Comparison of ENCODE assay signal across 22 cellular contexts in genomic region chr3:13266651-13267347, GRCh38.
"Had no signal": no experiment of that assay in that cellular context is flagged by ENCODE, and none has a peak within 500 bp of the region (broad histone marks: within the 10 kb centered on the region; RNA-seq: fewer than 3 reads in every experiment).

No MANE protein-coding gene starts in this region.

- H2AFZ ChIP-seq: neural progenitor cell, parathyroid adenoma had no signal

- H3K9me3 ChIP-seq: prostate gland, suprapubic skin, thyroid gland had no signal

- H3K4me1 ChIP-seq: parathyroid adenoma, prostate gland, right atrium auricular region, sigmoid colon, suprapubic skin, thyroid gland had no signal

- DNase-seq: effector CD4-positive, alpha-beta T cell; mammary epithelial cell; mesendoderm; midbrain; naive thymus-derived CD4-positive, alpha-beta T cell; sigmoid colon; stimulated activated CD4-positive, alpha-beta T cell treated with anti-CD3 and anti-CD28 coated beads, Interleukin-2, amount 100 ng/mL, for 48 hours; stimulated activated naive CD4-positive, alpha-beta T cell; stimulated activated naive CD8-positive, alpha-beta T cell treated with anti-CD3 and anti-CD28 coated beads, Interleukin-15, amount 100 ng/mL, for 72 hours; thyroid gland; trophoblast cell had no signal

- H3K4me2 ChIP-seq: neural progenitor cell had no signal

- H3K27ac ChIP-seq: neural progenitor cell, parathyroid adenoma, prostate gland, right atrium auricular region, sigmoid colon, suprapubic skin, thyroid gland had no signal

- H3K36me3 Mint-ChIP-seq: neural progenitor cell had no signal

- H3K4me3 Mint-ChIP-seq: central memory CD8-positive, alpha-beta T cell; naive thymus-derived CD4-positive, alpha-beta T cell; nephron; stimulated activated naive CD8-positive, alpha-beta T cell treated with anti-CD3 and anti-CD28 coated beads, Interleukin-15, amount 100 ng/mL, for 72 hours had no signal

- H3K27ac Mint-ChIP-seq: naive thymus-derived CD4-positive, alpha-beta T cell; nephron; stimulated activated naive CD8-positive, alpha-beta T cell treated with anti-CD3 and anti-CD28 coated beads, Interleukin-15, amount 100 ng/mL, for 72 hours had no signal

- H3K9me3 Mint-ChIP-seq: central memory CD8-positive, alpha-beta T cell had no signal

- H3K4me3 ChIP-seq: dorsolateral prefrontal cortex, neural progenitor cell, prostate gland, right atrium auricular region, sigmoid colon, suprapubic skin, thyroid gland had no signal

- FAIRE-seq: frontal cortex, keratinocyte had no signal

- H3K36me3 ChIP-seq: neural progenitor cell, prostate gland, right atrium auricular region, sigmoid colon, suprapubic skin, thyroid gland had no signal

- H3K27me3 ChIP-seq: dorsolateral prefrontal cortex, neural progenitor cell, right atrium auricular region, thyroid gland had no signal

- ATAC-seq: left lobe of liver; naive thymus-derived CD4-positive, alpha-beta T cell; stimulated activated naive CD8-positive, alpha-beta T cell treated with anti-CD3 and anti-CD28 coated beads, Interleukin-15, amount 100 ng/mL, for 72 hours had no signal

- H3K9ac ChIP-seq: neural progenitor cell, parathyroid adenoma had no signal
